Comparison of ENCODE assay signal across 26 cellular contexts in genomic region chr9:81578606-81579005, GRCh38.
DNase-seq lines count a peak whose midpoint lies in the region; ATAC-seq and TF ChIP-seq lines count a peak whose summit lies in the region.
"Had no signal": no experiment of that assay in that cellular context is flagged by ENCODE, and none has a peak within 500 bp of the region (broad histone marks: within the 10 kb centered on the region; RNA-seq: fewer than 3 reads in every experiment).

No MANE protein-coding gene starts in this region.

- H3K9ac ChIP-seq in OCI-LY1 (ENCODE audit: low read length): no peak overlapping the region
- H3K9ac ChIP-seq: BLaER1 had no signal

- H4K20me1 ChIP-seq in OCI-LY1 (ENCODE audit: insufficient read depth, low read length): no peaks in the 10 kb centered on the region
- H4K20me1 ChIP-seq: BLaER1 had no signal

- H3K4me3 ChIP-seq in BJ (ENCODE audit: low read depth, low read length): no peak overlapping the region
- no peak overlapping the region for H3K4me3 ChIP-seq in OCI-LY1 (ENCODE audit: low read depth, low read length, poor library complexity, severe bottlenecking)
- no peak overlapping the region for H3K4me3 ChIP-seq in skeletal muscle cell (ENCODE audit: low read depth, low read length)
- H3K4me3 ChIP-seq: BLaER1, psoas muscle had no signal

- TF ChIP-seq CTCF in BJ (IDR thresholded peaks at IDR 0.05; ENCODE audit: insufficient read depth, low read depth, low read length): no peak
- no peak for TF ChIP-seq CTCF in OCI-LY1 (IDR thresholded peaks at IDR 0.05; ENCODE audit: low read length)

- 0 out of 2 replicates have a peak, but pooled peaks cover under 1% of the 10 kb centered on the region for H3K36me3 ChIP-seq in BJ (ENCODE audit: control insufficient read depth, insufficient read depth, low read length)
- no peaks in the 10 kb centered on the region for H3K36me3 ChIP-seq in OCI-LY1 (ENCODE audit: insufficient read depth, low read length)
- H3K36me3 ChIP-seq: neutrophil had no signal

- H3K9me3 ChIP-seq in OCI-LY1 (ENCODE audit: low read length): no peaks in the 10 kb centered on the region
- H3K9me3 ChIP-seq: BLaER1, neutrophil, psoas muscle had no signal

- DNase-seq in BJ (ENCODE audit: low read depth) (peak; percentile 35), fibroblast of peridontal ligament (ENCODE audit: extremely low read depth) (peak; percentile 79), skeletal muscle cell (ENCODE audit: low read depth) (peak; percentile 45), NCI-H1436 treated with DMSO at 0.1 percent for 48 hours (lab: John Stamatoyannopoulos, UW) (no peak)
- DNase-seq: activated CD4-positive, alpha-beta T cell treated with anti-CD3 and anti-CD28 coated beads for 1 hour; activated CD8-positive, alpha-beta T cell treated with anti-CD3 and anti-CD28 coated beads, Interleukin-2, amount 10 ng/mL, durations not matched to agents 7 days and 5 days; activated naive CD4-positive, alpha-beta T cell treated with Interleukin-2 at 50 U/mL for 16 hours; activated T-cell treated with anti-CD3 and anti-CD28 coated beads, Interleukin-2, amount 50 U/mL, for 48 hours; amygdala; KG1; mammary epithelial cell; NCI-H1048; NCI-H187 treated with DMSO at 0.1 percent for 48 hours; NCI-H69; OCI-M1; psoas muscle; Right ventricle myocardium superior; small intestine; stimulated activated naive B cell treated with anti-CD40 and anti-IgM and Interleukin-4, amounts not matched to agents 10 μg/mL and 1 μg/mL and 100 μg/mL, for 72 hours had no signal

- no peaks in the 10 kb centered on the region for H3K9me2 ChIP-seq in OCI-LY1 (ENCODE audit: low read depth, low read length)

- no peaks in the 10 kb centered on the region for H3K27me3 ChIP-seq in BJ (ENCODE audit: control insufficient read depth, insufficient read depth, low read length)
- no peaks in the 10 kb centered on the region for H3K27me3 ChIP-seq in OCI-LY1 (ENCODE audit: insufficient read depth, low read length)
- H3K27me3 ChIP-seq: BLaER1, neutrophil had no signal

- no peaks in the 10 kb centered on the region for H3K79me2 ChIP-seq in OCI-LY1 (ENCODE audit: insufficient read depth, low read length)

- ATAC-seq in GM19351 (IDR thresholded peaks at IDR 0.05; ENCODE audit: unreplicated experiment) (no peak), HG02870 (IDR thresholded peaks at IDR 0.05; ENCODE audit: unreplicated experiment) (no peak), GM18498 (IDR thresholded peaks at IDR 0.05; ENCODE audit: unreplicated experiment) (no peak)
- ATAC-seq: activated CD8-positive, alpha-beta T cell treated with anti-CD3 and anti-CD28 coated beads, Interleukin-2, amount 10 ng/mL, durations not matched to agents 7 days and 5 days; HCT116; stimulated activated naive B cell treated with anti-CD40 and anti-IgM and Interleukin-4, amounts not matched to agents 10 μg/mL and 1 μg/mL and 100 μg/mL, for 72 hours had no signal

- H2AFZ ChIP-seq in OCI-LY1 (ENCODE audit: low read length): no peak overlapping the region

- no peak overlapping the region for H3K4me2 ChIP-seq in OCI-LY1 (ENCODE audit: low read length)
- H3K4me2 ChIP-seq: BLaER1 had no signal

- POLR2A ChIA-PET in BJ (lab: Charles Lee): interaction anchor here (0.7 kb wide), 1 partner anchor 297 kb away, joined by 11 read pairs; no protein-coding TSS in a partner anchor

- H3F3A ChIP-seq in OCI-LY1 (ENCODE audit: insufficient read depth, low read length): no peaks in the 10 kb centered on the region

- peaks cover 19% of the 10 kb centered on the region for H3K4me1 ChIP-seq in OCI-LY1 (ENCODE audit: insufficient read depth, low read length, severe bottlenecking)
- H3K4me1 ChIP-seq: BLaER1 had no signal

- H3K27ac ChIP-seq in OCI-LY1 (ENCODE audit: low read depth, low read length, poor library complexity, severe bottlenecking): peak overlapping the region; percentile 53
- H3K27ac ChIP-seq: BLaER1, neutrophil, psoas muscle had no signal

- CTCF ChIA-PET in BJ (lab: Yijun Ruan, JAX): no interaction called here
